In the genomic region with DNA sequence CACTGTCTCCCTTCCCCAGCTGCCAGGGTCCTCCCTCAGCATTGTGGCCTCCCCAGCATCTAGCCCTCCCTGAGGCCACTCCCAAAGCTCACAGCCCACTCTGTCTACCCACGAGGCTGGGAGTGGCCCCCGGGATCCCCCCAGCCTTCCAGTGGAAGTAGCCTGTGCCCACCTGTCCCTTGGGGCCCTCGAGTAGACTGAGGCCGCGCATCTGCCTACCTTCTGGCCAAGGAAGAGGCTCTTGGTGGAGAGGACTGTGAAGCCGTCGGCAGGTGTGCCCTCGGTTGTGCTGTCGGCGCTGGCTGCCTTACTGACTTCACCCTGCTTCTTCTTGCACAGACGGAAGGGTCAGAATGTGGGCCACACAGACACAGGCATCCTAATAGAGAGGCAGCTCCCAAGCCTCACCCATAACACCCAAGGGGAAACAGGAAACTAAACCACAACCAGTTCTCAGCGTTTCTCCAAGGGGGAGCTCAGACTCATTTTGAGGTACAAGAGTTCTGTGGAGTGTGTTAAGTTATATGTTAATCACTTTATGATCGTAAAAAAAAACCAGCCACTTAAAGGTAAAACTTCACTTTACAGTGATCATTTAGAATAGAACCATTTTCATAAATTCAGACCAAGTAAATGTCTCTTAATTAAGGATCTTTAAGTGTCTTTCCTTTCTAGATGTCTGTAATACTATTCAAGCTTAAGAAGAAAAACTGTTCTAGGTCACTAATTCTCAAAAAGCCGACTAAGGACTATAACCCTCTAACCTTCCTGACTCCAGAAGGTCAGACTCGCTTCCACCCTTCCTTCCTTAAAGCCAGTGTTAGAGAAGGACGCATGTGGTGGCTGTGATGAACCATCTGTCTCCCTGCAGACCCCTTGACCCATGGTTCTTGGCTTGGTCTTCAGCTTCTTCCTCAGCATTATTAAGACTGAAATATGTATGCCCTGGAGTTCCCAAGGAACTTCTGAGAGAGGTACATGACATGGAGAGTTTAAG, we compare ENCODE assay signal across 17 cellular contexts. TPM values are rescaled to one million over a fixed set of nuclear protein-coding genes. Genes with fewer than 3 reads are reported as not detected.
DNase-seq lines count a peak whose midpoint lies in the region; ATAC-seq and TF ChIP-seq lines count a peak whose summit lies in the region.
"Had no signal": no experiment of that assay in that cellular context is flagged by ENCODE, and none has a peak within 500 bp of the region (broad histone marks: within the 10 kb centered on the region; RNA-seq: fewer than 3 reads in every experiment).

No MANE protein-coding gene starts in this region.

- no peaks in the 10 kb centered on the region for H3K27me3 Mint-ChIP-seq in activated naive CD4-positive, alpha-beta T cell treated with anti-CD3 and anti-CD28 coated beads, Interleukin-2, amount 10 ng/mL, durations not matched to agents 7 days and 5 days

- H3K27me3 ChIP-seq in liver (ENCODE audit: control insufficient read depth in 4 of 4, insufficient read depth in 4 of 4, low read length in 3 of 4) (no peaks in the 10 kb centered on the region), spleen (replicated peaks in 1 of 7) (no peaks in the 10 kb centered on the region)

- no peak overlapping the region for H3K9ac ChIP-seq in liver (ENCODE audit: low read depth in 1 of 2, low read length in 2 of 2)
- H3K9ac ChIP-seq: GM23248 had no signal

- peaks cover 29% of the 10 kb centered on the region for H3K4me1 Mint-ChIP-seq in activated naive CD4-positive, alpha-beta T cell treated with anti-CD3 and anti-CD28 coated beads, Interleukin-2, amount 10 ng/mL, durations not matched to agents 7 days and 5 days
- H3K4me1 Mint-ChIP-seq: WTC11 had no signal

- ATAC-seq in HG03460 (IDR thresholded peaks at IDR 0.05; ENCODE audit: unreplicated experiment), result no peak
- no peak for ATAC-seq in GM18861 (IDR thresholded peaks at IDR 0.05; ENCODE audit: unreplicated experiment)
- ATAC-seq: WTC11 had no signal

- H3K9me3 ChIP-seq in liver (ENCODE audit: control insufficient read depth in 4 of 4, low read length in 3 of 4) (no peaks in the 10 kb centered on the region), spleen (no peaks in the 10 kb centered on the region)

- TF ChIP-seq RAD21 in liver (IDR thresholded peaks at IDR 0.05), result no peak

- H3K27ac ChIP-seq in liver (ENCODE audit: low read depth in 1 of 2, low read length in 2 of 2) (no peak overlapping the region), spleen (peak overlapping the region in 3 of 8 donors; percentile 2 to 56 (median 14))
- H3K27ac ChIP-seq: GM23248 had no signal

- H3K4me3 ChIP-seq in liver (ENCODE audit: low read depth in 1 of 3, low read length in 3 of 3), result no peak overlapping the region
- no peak overlapping the region for H3K4me3 ChIP-seq in spleen
- H3K4me3 ChIP-seq: GM23248 had no signal

- DNase-seq in activated naive CD4-positive, alpha-beta T cell treated with anti-CD3 and anti-CD28 coated beads, Interleukin-2, amount 10 ng/mL, durations not matched to agents 7 days and 5 days, result no peak
- no peak for DNase-seq in activated naive CD4-positive, alpha-beta T cell (lab: John Stamatoyannopoulos, UW)
- DNase-seq in Kasumi-1 (lab: John Stamatoyannopoulos, UW) (peak; percentile 81 to 83), spleen (peak; percentile 61), NCI-H446 (lab: John Stamatoyannopoulos, UW) (no peak)
- DNase-seq: GM23248, midbrain, NCI-H1436, NCI-H2171 treated with DMSO at 0.1 percent for 48 hours, NCI-H774, nucleus accumbens, retina, SIG-M5 had no signal

- H3K36me3 Mint-ChIP-seq in activated naive CD4-positive, alpha-beta T cell treated with anti-CD3 and anti-CD28 coated beads, Interleukin-2, amount 10 ng/mL, durations not matched to agents 7 days and 5 days, result peaks cover 76% of the 10 kb centered on the region
- H3K36me3 Mint-ChIP-seq: WTC11 had no signal

- H3K9me3 Mint-ChIP-seq in activated naive CD4-positive, alpha-beta T cell treated with anti-CD3 and anti-CD28 coated beads, Interleukin-2, amount 10 ng/mL, durations not matched to agents 7 days and 5 days, result no peaks in the 10 kb centered on the region
- H3K9me3 Mint-ChIP-seq: WTC11 had no signal

- WGBS in liver, result 82% methylated on average over 16 of the region's 16 CpGs
- 30 to 60% (median 49%) methylated on average over 9 to 16 of the region's 16 CpGs for WGBS in spleen, 5 donors

- TF ChIP-seq POLR2A in spleen (IDR thresholded peaks at IDR 0.05), result no peak

- H3K36me3 ChIP-seq in liver (ENCODE audit: control insufficient read depth in 4 of 4, insufficient read depth in 3 of 4, low read depth in 1 of 4, low read length in 3 of 4) (peaks cover 7 to 14% (median 11%) of the 10 kb centered on the region in 4 donors), spleen (peaks cover 0 to 98% (median 40%) of the 10 kb centered on the region in 6 donors)

- CTCF ChIA-PET in activated naive CD4-positive, alpha-beta T cell treated with anti-CD3 and anti-CD28 coated beads, Interleukin-2, amount 10 ng/mL, durations not matched to agents 7 days and 5 days (lab: Charles Lee), result interaction anchor here (0.5 to 2.3 kb wide), 6 partner anchors 9 to 191 kb away, joined by 3 to 10 read pairs (median 4); no protein-coding TSS in a partner anchor

- intact Hi-C loops in spleen (cut with DNase I; ENCODE audit: low total_unique reads), result no loop called here

- no peak overlapping the region for H3K4me3 Mint-ChIP-seq in activated naive CD4-positive, alpha-beta T cell treated with anti-CD3 and anti-CD28 coated beads, Interleukin-2, amount 10 ng/mL, durations not matched to agents 7 days and 5 days
- H3K4me3 Mint-ChIP-seq: WTC11 had no signal

- H3K4me1 ChIP-seq in liver (ENCODE audit: control insufficient read depth in 4 of 4, insufficient read depth in 4 of 4, low read length in 3 of 4) (no peaks in the 10 kb centered on the region), spleen (peaks cover 0 to 53% (median 21%) of the 10 kb centered on the region in 6 donors)

- H3K27ac Mint-ChIP-seq in activated naive CD4-positive, alpha-beta T cell treated with anti-CD3 and anti-CD28 coated beads, Interleukin-2, amount 10 ng/mL, durations not matched to agents 7 days and 5 days, result peak overlapping the region; percentile 55
- H3K27ac Mint-ChIP-seq: WTC11 had no signal

- TF ChIP-seq CTCF in liver (IDR thresholded peaks at IDR 0.05; ENCODE audit: low read depth, low read length, missing input control) (no peak), spleen (IDR thresholded peaks at IDR 0.05 in 8 of 11, conservative IDR thresholded peaks at IDR 0.05 in 3 of 11) (no peak)

TF ChIP-seq in liver, 16 proteins besides CTCF, POLR2A, EP300 and RAD21:
- TF ChIP-seq, protein P1, sequence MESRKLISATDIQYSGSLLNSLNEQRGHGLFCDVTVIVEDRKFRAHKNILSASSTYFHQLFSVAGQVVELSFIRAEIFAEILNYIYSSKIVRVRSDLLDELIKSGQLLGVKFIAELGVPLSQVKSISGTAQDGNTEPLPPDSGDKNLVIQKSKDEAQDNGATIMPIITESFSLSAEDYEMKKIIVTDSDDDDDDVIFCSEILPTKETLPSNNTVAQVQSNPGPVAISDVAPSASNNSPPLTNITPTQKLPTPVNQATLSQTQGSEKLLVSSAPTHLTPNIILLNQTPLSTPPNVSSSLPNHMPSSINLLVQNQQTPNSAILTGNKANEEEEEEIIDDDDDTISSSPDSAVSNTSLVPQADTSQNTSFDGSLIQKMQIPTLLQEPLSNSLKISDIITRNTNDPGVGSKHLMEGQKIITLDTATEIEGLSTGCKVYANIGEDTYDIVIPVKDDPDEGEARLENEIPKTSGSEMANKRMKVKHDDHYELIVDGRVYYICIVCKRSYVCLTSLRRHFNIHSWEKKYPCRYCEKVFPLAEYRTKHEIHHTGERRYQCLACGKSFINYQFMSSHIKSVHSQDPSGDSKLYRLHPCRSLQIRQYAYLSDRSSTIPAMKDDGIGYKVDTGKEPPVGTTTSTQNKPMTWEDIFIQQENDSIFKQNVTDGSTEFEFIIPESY (IDR thresholded peaks at IDR 0.05), result no peak
- peak; percentile 60 for TF ChIP-seq NR2F2 (IDR thresholded peaks at IDR 0.05)

RNA-seq across cellular contexts. Expression of gene MACROH2A1, which starts 38.5 kb away (rescaled TPM):
- total RNA-seq in liver (100 to 1,000 TPM in 1 of 2 donors, 10 to 100 TPM in 1; 72.6 to 113 TPM), spleen (100 to 1,000 TPM; 139 to 288 (median 210) TPM)
- polyA plus RNA-seq in liver (10 to 100 TPM; 33.7 to 52.9 TPM), spleen (100 to 1,000 TPM in 2 of 3 donors, 10 to 100 TPM in 1; 88.1 to 139 (median 113) TPM)

Comparison
In these comparisons a context has a peak if more than half of its experiments do, and no peak if none do; other contexts are left out.
1. DNase-seq: peak in Kasumi-1 (2 of 2) and spleen (single experiment); none in activated naive CD4-positive, alpha-beta T cell treated with anti-CD3 and anti-CD28 coated beads, Interleukin-2, amount 10 ng/mL, durations not matched to agents 7 days and 5 days (single experiment), activated naive CD4-positive, alpha-beta T cell (0 of 4) and NCI-H446 (0 of 2).